ENCODE assay signal across 21 cellular contexts in the genomic region with DNA sequence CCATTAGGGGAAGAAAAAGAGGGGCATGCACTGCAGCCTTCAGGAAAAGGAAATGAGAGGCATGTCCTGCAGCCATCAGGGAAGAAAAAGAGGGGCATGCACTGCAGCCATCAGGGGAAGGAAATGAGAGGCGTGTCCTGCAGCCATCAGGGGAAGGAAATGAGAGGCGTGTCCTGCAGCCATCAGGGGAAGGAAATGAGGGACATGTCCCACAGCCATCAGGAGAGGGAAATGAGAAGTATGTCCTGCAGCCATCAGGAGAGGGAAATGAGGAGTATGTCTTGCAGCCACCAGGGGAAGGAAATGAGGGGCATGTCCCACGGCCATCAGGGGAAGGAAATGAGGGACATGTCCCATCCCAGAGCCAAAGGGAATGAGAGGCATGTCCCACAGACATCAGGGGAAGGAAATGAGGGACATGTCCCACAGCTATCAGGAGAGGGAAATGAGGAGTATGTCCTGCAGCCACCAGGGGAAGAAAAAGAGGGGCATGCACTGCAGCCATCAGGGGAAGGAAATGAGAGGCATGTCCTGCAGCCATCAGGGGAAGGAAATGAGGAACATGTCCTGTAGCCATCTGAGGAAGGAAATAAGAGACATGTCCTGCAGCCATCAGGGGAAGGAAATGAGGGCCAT.
"Had no signal": no experiment of that assay in that cellular context is flagged by ENCODE, and none has a peak within 500 bp of the region (broad histone marks: within the 10 kb centered on the region; RNA-seq: fewer than 3 reads in every experiment).

No MANE protein-coding gene starts in this region.

- H3K36me3 ChIP-seq: SJSA1 had no signal

- H3K9me3 ChIP-seq: SJSA1 had no signal

- H3K4me1 ChIP-seq: SJSA1 had no signal

- H3K4me3 ChIP-seq: SJSA1, SK-N-MC had no signal

- DNase-seq: IMR-90, Kasumi-1, KG1, MM.1S, NCI-H1092 treated with DMSO at 0.1 percent for 48 hours, NCI-H1436, NCI-H187, NCI-H2029, NCI-H2081 treated with DMSO at 0.1 percent for 48 hours, NCI-H2171, NCI-H226, NCI-H446, NCI-H510A, NCI-H524 treated with DMSO at 0.1 percent for 48 hours, NCI-H69, NCI-H774, Right ventricle myocardium superior, RPMI8226, SIG-M5 had no signal

- H3K27ac ChIP-seq: SJSA1, SK-N-MC had no signal
